Comparison of ENCODE assay signal across 9 cellular contexts in genomic region chr9:136629879-136630661, GRCh38. TPM values are rescaled to one million over a fixed set of nuclear protein-coding genes. Genes with fewer than 3 reads are reported as not detected.
A peak's percentile ranks its signal among the peaks of the same experiment; 100 is the strongest.
DNase-seq lines count a peak whose midpoint lies in the region; TF ChIP-seq lines count a peak whose summit lies in the region.
"Had no signal": no experiment of that assay in that cellular context is flagged by ENCODE, and none has a peak within 500 bp of the region (broad histone marks: within the 10 kb centered on the region; RNA-seq: fewer than 3 reads in every experiment).

No MANE protein-coding gene starts in this region.

- TF ChIP-seq CTCF in AG09319 (IDR thresholded peaks at IDR 0.05; ENCODE audit: low read depth, low read length) = peak; percentile 52

- POLR2A ChIA-PET in HEK293T (lab: Yijun Ruan, JAX) = interaction anchor here (0.7 kb wide), 1 partner anchor 146 kb away, joined by 3 read pairs; no protein-coding TSS in a partner anchor

- peaks cover 24% of the 10 kb centered on the region for H3K4me1 ChIP-seq in SJCRH30

- H3K4me3 ChIP-seq in SJCRH30 = no peak overlapping the region

- peaks cover 14% of the 10 kb centered on the region for H3K27me3 ChIP-seq in SJCRH30

- H3K36me3 ChIP-seq in SJCRH30 = no peaks in the 10 kb centered on the region

- H3K27ac ChIP-seq in SJCRH30 = no peak overlapping the region
- H3K27ac ChIP-seq: epithelial cell of prostate had no signal

- CTCF ChIA-PET in HEK293T (lab: Yijun Ruan, JAX) = interaction anchor here (0.6 to 2.1 kb wide), 3 partner anchors 141 to 443 kb away, joined by 4 to 13 read pairs (median 4); no protein-coding TSS in a partner anchor

- H3K9me3 ChIP-seq in SJCRH30 (replicated peaks) = no peaks in the 10 kb centered on the region

- DNase-seq in AG09319 (ENCODE audit: extremely low read depth, low read depth) (no peak), HEK293T (ENCODE audit: extremely low spot score) (peak; percentile 66), SJCRH30 (peak; percentile 68 to 79), hepatic stellate cell (ENCODE audit: low spot score) (peak; percentile 67), H4 (ENCODE audit: low spot score) (no peak), NCI-H2081 treated with DMSO at 0.1 percent for 48 hours (lab: John Stamatoyannopoulos, UW) (no peak)
- peak; percentile 21 for DNase-seq in activated naive CD8-positive, alpha-beta T cell treated with anti-CD3 and anti-CD28 coated beads, Interleukin-2, amount 50 U/mL, for 16 hours (ENCODE audit: low read depth, low spot score)
- DNase-seq in stimulated activated CD4-positive, alpha-beta T cell treated with anti-CD3 and anti-CD28 coated beads, Interleukin-2, amount 100 ng/mL, for 4 hours (ENCODE audit: low read depth) = peak; percentile 48

TF ChIP-seq in HEK293T, 16 proteins besides CTCF, POLR2A, EP300 and RAD21:
- TF ChIP-seq ELF4 (IDR thresholded peaks at IDR 0.05) = no peak
- no peak for TF ChIP-seq PKNOX1 (IDR thresholded peaks at IDR 0.05)
- no peak for TF ChIP-seq NFRKB (IDR thresholded peaks at IDR 0.05)
- TF ChIP-seq FOXK2 (IDR thresholded peaks at IDR 0.05) = no peak
- no peak for TF ChIP-seq CTBP1 (IDR thresholded peaks at IDR 0.05; ENCODE audit: borderline replicate concordance)
- no peak for TF ChIP-seq SP1 (IDR thresholded peaks at IDR 0.05)
TF ChIP-seq in HEK293T: peak in this region for 0.

RNA-seq across cellular contexts. Expression of gene EGFL7, which starts 32.6 kb away (rescaled TPM):
- total RNA-seq in SJCRH30 (2014; rRNA removed; shearing (Covaris generic)) = 0.71 and 0.81 TPM in 2 replicates
- 60.2 and 76.5 TPM in 2 replicates for total RNA-seq in H4 (2014; rRNA removed; shearing (Covaris generic))

RNA-seq across cellular contexts. Expression of gene AGPAT2, which starts 57.2 kb away (rescaled TPM):
- total RNA-seq in SJCRH30 (2014; rRNA removed; shearing (Covaris generic)) = 11.2 and 11.8 TPM in 2 replicates
- 32.3 and 33.8 TPM in 2 replicates for total RNA-seq in H4 (2014; rRNA removed; shearing (Covaris generic))

Comparison
In these comparisons a context has a peak if more than half of its experiments do, and no peak if none do; other contexts are left out.
1. DNase-seq: peak in HEK293T (single experiment), SJCRH30 (2 of 2), activated naive CD8-positive, alpha-beta T cell treated with anti-CD3 and anti-CD28 coated beads, Interleukin-2, amount 50 U/mL, for 16 hours (single experiment), hepatic stellate cell (single experiment) and stimulated activated CD4-positive, alpha-beta T cell treated with anti-CD3 and anti-CD28 coated beads, Interleukin-2, amount 100 ng/mL, for 4 hours (single experiment); none in AG09319 (single experiment), H4 (single experiment) and NCI-H2081 treated with DMSO at 0.1 percent for 48 hours (single experiment).
2. RNA of gene EGFL7, which starts 32.6 kb away (total RNA-seq): 60.2 to 76.5 TPM in H4; 0.71 to 0.81 TPM in SJCRH30; every median in the first group is over 10 times any median in the second.